1 cellular context compared by ENCODE assay signal in genomic region chr6:109457596-109457996, GRCh38.
TF ChIP-seq lines count a peak whose summit lies in the region.

No MANE protein-coding gene starts in this region.

TF ChIP-seq in H1, 55 proteins besides CTCF, POLR2A, EP300 and RAD21:
- 0 out of 2 replicates have a peak, but pooled peaks have one; percentile 13 for TF ChIP-seq MAFK (IDR thresholded peaks at IDR 0.05; ENCODE audit: low read depth, low read length)
- TF ChIP-seq CBX8 (IDR thresholded peaks at IDR 0.05; ENCODE audit: borderline replicate concordance, low read depth, low read length): no peak
TF ChIP-seq in H1: peak in this region for 1.
